ENCODE assay signal across 22 cellular contexts in the genomic region with DNA sequence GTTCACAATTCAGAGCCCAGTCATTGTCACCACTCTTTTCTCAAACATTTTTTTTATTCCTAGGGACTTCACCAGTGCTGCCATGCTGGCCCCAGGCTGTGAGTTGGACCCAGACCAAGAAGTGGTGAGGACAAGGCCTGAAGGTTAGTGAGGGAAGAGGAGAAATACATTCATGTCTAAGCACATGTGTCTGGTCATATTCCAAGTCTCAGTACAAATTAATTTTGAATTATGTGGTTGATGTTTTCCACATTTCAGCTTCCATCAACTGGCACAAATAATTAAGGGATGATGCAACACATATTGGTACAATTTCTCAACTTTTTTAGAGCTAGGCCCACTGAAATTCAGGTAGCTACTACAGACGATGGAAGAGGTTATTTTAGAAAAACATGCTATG.
"Had no signal": no experiment of that assay in that cellular context is flagged by ENCODE, and none has a peak within 500 bp of the region (broad histone marks: within the 10 kb centered on the region; RNA-seq: fewer than 3 reads in every experiment).

No MANE protein-coding gene starts in this region.

- FAIRE-seq: HTR-8/SVneo, RCC 7860 had no signal

- H3K4me2 ChIP-seq: KMS-11 had no signal

- DNase-seq: Kasumi-1, MM.1S, NCI-H1092 treated with DMSO at 0.1 percent for 48 hours, NCI-H1436, NCI-H187, NCI-H2029, NCI-H2081 treated with DMSO at 0.1 percent for 48 hours, NCI-H2171, NCI-H226, NCI-H510A treated with DMSO at 0.1 percent for 48 hours, NCI-H526, NCI-H748 treated with DMSO at 0.1 percent for 48 hours, Right ventricle myocardium superior, RPMI8226, SIG-M5, T-helper 1 cell had no signal

- H3K4me3 ChIP-seq: SJSA1, SK-N-MC had no signal

- H3K36me3 ChIP-seq: SJSA1 had no signal

- H3K27me3 ChIP-seq: SJSA1 had no signal

- H3K27ac ChIP-seq: HL-60, KMS-11, SJSA1, SK-N-MC had no signal

- H3K4me1 ChIP-seq: SJSA1 had no signal

- H3K9ac ChIP-seq: KMS-11 had no signal

- H3K9me3 ChIP-seq: SJSA1 had no signal
